In genomic region chr1:11646317-11646716, GRCh38 we compare ENCODE assay signal across 8 cellular contexts. TPM values are rescaled to one million over a fixed set of nuclear protein-coding genes. Genes with fewer than 3 reads are reported as not detected.
"Had no signal": no experiment of that assay in that cellular context is flagged by ENCODE, and none has a peak within 500 bp of the region (broad histone marks: within the 10 kb centered on the region; RNA-seq: fewer than 3 reads in every experiment).

No MANE protein-coding gene starts in this region.

- H3K27ac ChIP-seq: body of pancreas, epithelial cell of prostate, esophagus squamous epithelium, gastroesophageal sphincter had no signal

- H3K9me3 ChIP-seq: body of pancreas, esophagus squamous epithelium, gastroesophageal sphincter had no signal

- DNase-seq: cortex of kidney, esophagus squamous epithelium had no signal

- ATAC-seq: body of pancreas, gastroesophageal sphincter had no signal

- H3K36me3 ChIP-seq: esophagus squamous epithelium, gastroesophageal sphincter had no signal

- H3K27me3 ChIP-seq: body of pancreas had no signal

- H3K4me3 ChIP-seq: body of pancreas, esophagus squamous epithelium, gastroesophageal sphincter had no signal

RNA-seq across cellular contexts. Expression of gene DRAXIN, which starts 45.2 kb away (rescaled TPM):
- total RNA-seq: activated CD4-positive, alpha-beta T cell treated with anti-CD3 and anti-CD28 coated beads, Interleukin-2, amount 10 ng/mL, durations not matched to agents 24 days and 14 days; activated T-helper 1 cell treated with anti-CD3 and anti-CD28 coated beads, Interleukin-12 subunit alpha, Interleukin-12 subunit beta, Interleukin-2, Interleukin-4 antibody, amounts not matched to agents 30 ng/mL and 10 ng/mL and 1 ng/mL, durations not matched to agents 14 hours and 24 hours and 36 hours; body of pancreas; esophagus squamous epithelium; fibroblast of villous mesenchyme had no signal
